ENCODE assay signal across 8 cellular contexts in the genomic region with DNA sequence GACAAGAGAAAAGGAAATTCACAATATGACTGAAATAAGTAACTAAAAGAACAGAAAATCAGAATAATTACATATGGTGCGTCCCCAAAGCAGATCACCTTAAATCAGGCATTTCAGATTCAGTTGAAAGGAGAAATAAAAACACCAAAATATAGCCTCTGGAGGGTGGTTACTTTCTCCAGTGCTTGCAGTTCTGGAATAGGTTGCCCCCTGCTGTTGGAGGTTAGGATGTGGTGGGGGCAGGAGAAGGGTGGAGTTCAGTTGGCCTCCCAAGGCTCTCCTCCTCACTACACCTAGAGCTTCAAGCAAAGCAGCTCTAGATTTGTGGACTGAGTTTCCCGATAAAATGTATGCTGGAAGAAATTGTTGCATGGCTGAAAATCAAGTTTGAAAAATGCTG.
A peak's percentile ranks its signal among the peaks of the same experiment; 100 is the strongest.
DNase-seq lines count a peak whose midpoint lies in the region; TF ChIP-seq lines count a peak whose summit lies in the region.

No MANE protein-coding gene starts in this region.

- H3K27me3 ChIP-seq in H7 (ENCODE audit: control insufficient read depth, insufficient read depth, low read length): no peaks in the 10 kb centered on the region

- peak; percentile 46 for TF ChIP-seq CTCF in GM12865 (IDR thresholded peaks at IDR 0.05; ENCODE audit: insufficient read depth, low read depth, low read length, missing control alignments)

- H3K4me3 ChIP-seq in GM12865 (ENCODE audit: low read depth, low read length) (no peak overlapping the region), H7 (ENCODE audit: insufficient read depth, low read depth, low read length) (no peak overlapping the region)

- no peaks in the 10 kb centered on the region for H3K36me3 ChIP-seq in H7 (replicated peaks; ENCODE audit: control insufficient read depth, insufficient read depth, low read length)

- DNase-seq in GM12865 (ENCODE audit: low read depth) (peak; percentile 55), H7 (peak; percentile 36), RPMI7951 (ENCODE audit: low read depth) (peak; percentile 76), kidney tubule cell (ENCODE audit: low spot score) (peak; percentile 48), Ammon's horn (ENCODE audit: low spot score) (no peak), NCI-H510A treated with DMSO at 0.1 percent for 48 hours (lab: John Stamatoyannopoulos, UW) (no peak), hepatic stellate cell (ENCODE audit: low spot score) (no peak), NCI-H510A (lab: John Stamatoyannopoulos, UW) (no peak)

Comparison
In these comparisons a context has a peak if more than half of its experiments do, and no peak if none do; other contexts are left out.
1. DNase-seq: peak in GM12865 (single experiment), H7 (single experiment), RPMI7951 (single experiment) and kidney tubule cell (single experiment); none in Ammon's horn (single experiment), NCI-H510A treated with DMSO at 0.1 percent for 48 hours (single experiment), hepatic stellate cell (single experiment) and NCI-H510A (single experiment).